ENCODE assay signal across 8 cellular contexts in genomic region chr3:48715179-48715800, GRCh38. TPM values are rescaled to one million over a fixed set of nuclear protein-coding genes. Genes with fewer than 3 reads are reported as not detected.
A peak's percentile ranks its signal among the peaks of the same experiment; 100 is the strongest.
DNase-seq lines count a peak whose midpoint lies in the region; ATAC-seq and TF ChIP-seq lines count a peak whose summit lies in the region.

No MANE protein-coding gene starts in this region.

- in situ Hi-C loops in gastrocnemius medialis (cut with MboI; ENCODE audit: low sequenced_read_pairs in 4 of 4): no loop called here

- H3K4me3 ChIP-seq in fibroblast of the aortic adventitia (ENCODE audit: low read depth, low read length) (peak overlapping the region; percentile 96), gastrocnemius medialis (peak overlapping the region in 2 of 4 donors; percentile 75 to 92)

- H3K27ac ChIP-seq in gastrocnemius medialis (peak overlapping the region in 3 of 4 donors; percentile 24 to 89 (median 85)), RWPE1 (no peak overlapping the region)

- no peaks in the 10 kb centered on the region for H3K27me3 ChIP-seq in gastrocnemius medialis

- no peak overlapping the region for H3K27ac Mint-ChIP-seq in T-cell

- TF ChIP-seq CTCF in fibroblast of the aortic adventitia (IDR thresholded peaks at IDR 0.05; ENCODE audit: insufficient read depth, low read length) (no peak), gastrocnemius medialis (IDR thresholded peaks at IDR 0.05 in 4 of 5, conservative IDR thresholded peaks at IDR 0.05 in 1 of 5) (no peak), RWPE1 (conservative IDR thresholded peaks at IDR 0.05; ENCODE audit: low read depth) (no peak)

- no peaks in the 10 kb centered on the region for H3K27me3 Mint-ChIP-seq in T-cell

- H3K36me3 Mint-ChIP-seq in T-cell: peaks cover 4% of the 10 kb centered on the region

- DNase-seq in NCI-H1417 (lab: John Stamatoyannopoulos, UW) (peak in 2 of 3 experiments; percentile 2 to 41), NCI-H1417 treated with DMSO at 0.1 percent for 48 hours (lab: John Stamatoyannopoulos, UW) (no peak), T-cell (no peak), fibroblast of the aortic adventitia (ENCODE audit: low read depth) (peak; percentile 32), gastrocnemius medialis (peak; percentile 11 to 23), RWPE1 (ENCODE audit: low spot score) (no peak), mesenteric fat pad (ENCODE audit: low spot score) (no peak)
- no peak for DNase-seq in activated effector memory CD4-positive, alpha-beta T cell treated with anti-CD3 and anti-CD28 coated beads, Interleukin-2, amount 50 U/mL, for 16 hours

- CTCF ChIA-PET in T-cell (lab: Charles Lee): interaction anchor here (0.6 to 1.4 kb wide), 5 partner anchors 27 to 714 kb away, joined by 3 to 4 read pairs (median 4); partner anchors contain the start of gene NICN1 (in 1 of the 2)
- CTCF ChIA-PET in RWPE1 (lab: Yijun Ruan, JAX): interaction anchor here (0.6 kb wide), 1 partner anchor 726 kb away, joined by 6 read pairs; no protein-coding TSS in a partner anchor

- H3K4me1 ChIP-seq in gastrocnemius medialis: peaks cover 27 to 33% of the 10 kb centered on the region in 2 donors

- POLR2A ChIA-PET in T-cell (lab: Charles Lee) (interaction anchor here in 1 of 2 donors (0.6 kb wide), 2 partner anchors 240 to 319 kb away, joined by 3 to 6 read pairs; no protein-coding TSS in a partner anchor), RWPE1 (lab: Yijun Ruan, JAX; ENCODE audit: low non-redundant PET) (no interaction called here)

- peaks cover 0 to 29% of the 10 kb centered on the region in 2 donors for H3K36me3 ChIP-seq in gastrocnemius medialis

- intact Hi-C loops in gastrocnemius medialis (cut with DNase I; ENCODE audit: low total_unique reads): no loop called here

- no peak for TF ChIP-seq POLR2A in gastrocnemius medialis (IDR thresholded peaks at IDR 0.05)

- H3K9me3 Mint-ChIP-seq in T-cell: no peaks in the 10 kb centered on the region

- ATAC-seq in T-cell (replicated peaks in 1 of 4) (no peak), gastrocnemius medialis (no peak)

- H3K4me1 Mint-ChIP-seq in T-cell: peaks cover 59 to 64% (median 60%) of the 10 kb centered on the region in 3 donors

- no peaks in the 10 kb centered on the region for H3K9me3 ChIP-seq in gastrocnemius medialis

- H3K4me3 Mint-ChIP-seq in T-cell: peak overlapping the region; percentile 93 to 99 (median 98)

RNA-seq across cellular contexts. Expression of gene IP6K2, which starts 1.7 kb away (rescaled TPM):
- total RNA-seq in T-cell (10 to 100 TPM; 69.0 to 95.7 (median 77.6) TPM), fibroblast of the aortic adventitia (ENCODE audit: low replicate concordance) (35.7 and 44.3 TPM in 2 replicates), gastrocnemius medialis (10 to 100 TPM; 16.9 to 31.8 (median 22.0) TPM), mesenteric fat pad (40.4 TPM)

RNA-seq across cellular contexts. Expression of gene NCKIPSD, which starts 29.6 kb away (rescaled TPM):
- total RNA-seq in T-cell: 10 to 100 TPM; 17.4 to 23.4 (median 20.4) TPM
- total RNA-seq in fibroblast of the aortic adventitia (ENCODE audit: low replicate concordance): 8.1 and 20.0 TPM in 2 replicates
- total RNA-seq in gastrocnemius medialis: 10 to 100 TPM; 13.2 to 33.1 (median 19.4) TPM
- 19.9 TPM for total RNA-seq in mesenteric fat pad

RNA-seq across cellular contexts. Expression of gene CELSR3, which starts 52.6 kb away (rescaled TPM):
- total RNA-seq in T-cell: 1 to 10 TPM; 5.6 to 7.4 (median 6.2) TPM
- 0.81 and 0.98 TPM in 2 replicates for total RNA-seq in fibroblast of the aortic adventitia (ENCODE audit: low replicate concordance)
- under 1 TPM in 3 of 4 donors, not detected in 1; 0.02 to 0.25 (median 0.05) TPM for total RNA-seq in gastrocnemius medialis
- total RNA-seq in mesenteric fat pad: 0.64 TPM

Comparison
In these comparisons a context has a peak if more than half of its experiments do, and no peak if none do; other contexts are left out.
1. DNase-seq: peak in NCI-H1417 (2 of 3), fibroblast of the aortic adventitia (single experiment) and gastrocnemius medialis (2 of 2); none in NCI-H1417 treated with DMSO at 0.1 percent for 48 hours (single experiment), T-cell (0 of 34), RWPE1 (single experiment), activated effector memory CD4-positive, alpha-beta T cell treated with anti-CD3 and anti-CD28 coated beads, Interleukin-2, amount 50 U/mL, for 16 hours (single experiment) and mesenteric fat pad (single experiment).